1 cellular context compared by ENCODE assay signal in the genomic region with DNA sequence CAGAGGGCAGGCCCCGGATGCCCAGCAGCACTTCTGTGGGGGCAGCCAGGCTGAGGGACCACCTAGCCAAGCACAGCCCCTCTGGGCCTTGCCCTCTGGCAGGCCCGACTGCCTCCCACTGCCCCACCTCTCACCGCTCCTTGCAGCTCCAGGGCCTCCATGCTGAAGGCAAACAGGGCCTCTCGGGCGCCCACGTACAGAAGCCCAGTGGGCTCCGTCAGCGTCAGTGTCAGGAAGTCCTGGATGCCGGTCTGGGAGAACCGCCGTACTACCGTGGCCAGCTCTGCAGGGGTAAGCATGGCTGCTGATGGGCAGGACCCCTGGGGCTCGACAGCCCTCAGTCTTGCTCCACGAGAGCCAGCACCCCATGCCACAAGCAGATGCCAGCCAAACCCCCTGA.
TF ChIP-seq lines count a peak whose summit lies in the region.

No MANE protein-coding gene starts in this region.

TF ChIP-seq in H1, 55 proteins besides CTCF, POLR2A, EP300 and RAD21:
- TF ChIP-seq EGR1 (IDR thresholded peaks at IDR 0.05; ENCODE audit: borderline replicate concordance, low read depth, low read length) (no peak), MAX (IDR thresholded peaks at IDR 0.05) (no peak), ATF2 (IDR thresholded peaks at IDR 0.05; ENCODE audit: low read length) (no peak), RNF2 (IDR thresholded peaks at IDR 0.05; ENCODE audit: borderline replicate concordance, low read depth, low read length, missing control alignments, poor library complexity, severe bottlenecking) (no peak), SP2 (IDR thresholded peaks at IDR 0.05; ENCODE audit: low read length) (no peak), CTBP2 (IDR thresholded peaks at IDR 0.05; ENCODE audit: borderline replicate concordance, insufficient read depth, insufficient read length, low read length) (no peak), YY1 (IDR thresholded peaks at IDR 0.05; ENCODE audit: low read depth, low read length) (no peak), HDAC6 (IDR thresholded peaks at IDR 0.05; ENCODE audit: low read depth, low read length) (no peak), SAP30 (IDR thresholded peaks at IDR 0.05; ENCODE audit: insufficient read depth, insufficient replicate concordance, low read length) (no peak), GABPA (IDR thresholded peaks at IDR 0.05; ENCODE audit: borderline replicate concordance, insufficient read depth, low read length) (no peak), RBBP5 (IDR thresholded peaks at IDR 0.05; ENCODE audit: borderline replicate concordance, low read depth, low read length) (no peak), CEBPB (IDR thresholded peaks at IDR 0.05; ENCODE audit: low read depth, low read length) (no peak), E2F6 (IDR thresholded peaks at IDR 0.05) (no peak), CHD1 (IDR thresholded peaks at IDR 0.05; ENCODE audit: low read depth, low read length) (no peak), TAF1 (IDR thresholded peaks at IDR 0.05; ENCODE audit: low read depth, low read length) (no peak), RFX5 (IDR thresholded peaks at IDR 0.05; ENCODE audit: borderline replicate concordance, low read depth, low read length) (no peak)
- TF ChIP-seq, protein P1, sequence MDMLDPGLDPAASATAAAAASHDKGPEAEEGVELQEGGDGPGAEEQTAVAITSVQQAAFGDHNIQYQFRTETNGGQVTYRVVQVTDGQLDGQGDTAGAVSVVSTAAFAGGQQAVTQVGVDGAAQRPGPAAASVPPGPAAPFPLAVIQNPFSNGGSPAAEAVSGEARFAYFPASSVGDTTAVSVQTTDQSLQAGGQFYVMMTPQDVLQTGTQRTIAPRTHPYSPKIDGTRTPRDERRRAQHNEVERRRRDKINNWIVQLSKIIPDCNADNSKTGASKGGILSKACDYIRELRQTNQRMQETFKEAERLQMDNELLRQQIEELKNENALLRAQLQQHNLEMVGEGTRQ (IDR thresholded peaks at IDR 0.05; ENCODE audit: low read length) = no peak
